ENCODE assay signal across 10 cellular contexts in the genomic region with DNA sequence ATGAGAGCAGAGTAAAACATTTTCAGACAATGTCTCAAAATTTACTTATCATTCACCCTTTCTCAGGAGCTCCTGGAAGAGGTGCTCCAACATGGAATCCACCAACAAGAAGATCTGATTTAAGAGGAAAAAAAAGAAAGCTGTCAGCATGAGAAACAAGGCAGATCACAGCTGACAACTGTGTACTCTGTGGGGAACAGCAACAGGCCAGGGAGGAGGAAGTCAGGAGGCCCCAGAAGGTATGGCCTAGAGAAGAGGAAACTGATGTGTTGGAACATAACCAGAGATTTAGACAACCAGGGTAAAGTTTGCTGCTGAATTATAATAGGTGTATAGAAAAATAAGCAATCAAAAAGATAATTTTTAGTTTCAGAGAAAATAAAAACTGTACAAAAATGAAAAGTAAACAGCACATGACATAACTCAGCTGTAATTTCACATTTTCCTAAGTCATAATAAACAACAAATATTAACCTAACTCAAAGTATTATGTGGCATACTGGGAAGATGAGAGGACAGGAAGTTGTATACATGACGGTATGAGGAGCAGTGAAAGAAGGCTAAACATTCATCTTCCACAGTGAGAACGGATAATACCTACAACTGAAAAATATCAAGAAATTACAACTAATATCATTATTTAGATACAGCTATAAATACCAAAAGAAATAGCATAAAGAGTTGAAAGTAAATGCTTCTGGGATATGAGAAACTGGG.
DNase-seq lines count a peak whose midpoint lies in the region; ATAC-seq, FAIRE-seq and TF ChIP-seq lines count a peak whose summit lies in the region.
"Had no signal": no experiment of that assay in that cellular context is flagged by ENCODE, and none has a peak within 500 bp of the region (broad histone marks: within the 10 kb centered on the region; RNA-seq: fewer than 3 reads in every experiment).

No MANE protein-coding gene starts in this region.

- peak overlapping the region; percentile 14 for H3K27ac Mint-ChIP-seq in activated CD4-positive, alpha-beta memory T cell treated with anti-CD3 and anti-CD28 coated beads for 36 hours
- no peak overlapping the region for H3K27ac Mint-ChIP-seq in activated CD4-positive, alpha-beta memory T cell treated with anti-CD3 and anti-CD28 coated beads, Interleukin-2, amount 10 ng/mL, durations not matched to agents 7 days and 5 days
- peak overlapping the region; percentile 28 for H3K27ac Mint-ChIP-seq in astrocyte (ENCODE audit: unreplicated experiment)

- no peak overlapping the region for H3K9ac ChIP-seq in astrocyte (ENCODE audit: low read length)

- no peaks in the 10 kb centered on the region for H3K27me3 Mint-ChIP-seq in activated CD4-positive, alpha-beta memory T cell treated with anti-CD3 and anti-CD28 coated beads for 36 hours
- H3K27me3 Mint-ChIP-seq in activated CD4-positive, alpha-beta memory T cell treated with anti-CD3 and anti-CD28 coated beads, Interleukin-2, amount 10 ng/mL, durations not matched to agents 7 days and 5 days: no peaks in the 10 kb centered on the region
- no peaks in the 10 kb centered on the region for H3K27me3 Mint-ChIP-seq in astrocyte (ENCODE audit: low read depth, unreplicated experiment)

- no peak for TF ChIP-seq CTCF in astrocyte (IDR thresholded peaks at IDR 0.05; ENCODE audit: insufficient read depth, low read depth, low read length)

- H3K4me3 ChIP-seq in astrocyte (ENCODE audit: insufficient read depth, low read depth, low read length): no peak overlapping the region
- no peak overlapping the region for H3K4me3 ChIP-seq in small intestine (ENCODE audit: low read depth in 1 of 2, low read length in 2 of 2)

- H3K27ac ChIP-seq in astrocyte (ENCODE audit: low read depth, low read length): no peak overlapping the region
- no peak overlapping the region for H3K27ac ChIP-seq in small intestine (ENCODE audit: low read depth in 1 of 2, low read length in 1 of 2)
- H3K27ac ChIP-seq: epithelial cell of prostate had no signal

- H3K9me3 ChIP-seq in astrocyte (ENCODE audit: insufficient read depth, low read depth, low read length) (no peaks in the 10 kb centered on the region), small intestine (ENCODE audit: control insufficient read depth, low read depth) (no peaks in the 10 kb centered on the region)

- no peak overlapping the region for H2AFZ ChIP-seq in astrocyte (ENCODE audit: low read depth, low read length)

- CTCF ChIA-PET in activated CD4-positive, alpha-beta memory T cell treated with anti-CD3 and anti-CD28 coated beads for 36 hours (lab: Charles Lee): interaction anchor here (0.7 kb wide), 1 partner anchor 1175 kb away, joined by 3 read pairs; no protein-coding TSS in a partner anchor
- CTCF ChIA-PET in activated CD4-positive, alpha-beta memory T cell treated with anti-CD3 and anti-CD28 coated beads, Interleukin-2, amount 10 ng/mL, durations not matched to agents 7 days and 5 days (lab: Charles Lee): interaction anchor here (0.7 to 1.0 kb wide), 2 partner anchors 11 to 17 kb away, joined by 3 read pairs; no protein-coding TSS in a partner anchor

- intact Hi-C loops in activated CD4-positive, alpha-beta memory T cell treated with anti-CD3 and anti-CD28 coated beads for 36 hours (cut with micrococcal nuclease): no loop called here

- 70 to 95% (median 74%) methylated on average over 2 of the region's 2 CpGs for WGBS in small intestine, 3 donors

- H4K20me1 ChIP-seq in astrocyte (ENCODE audit: insufficient read depth, low read length): no peaks in the 10 kb centered on the region

- H3K27me3 ChIP-seq in astrocyte (ENCODE audit: insufficient read depth, low read length) (no peaks in the 10 kb centered on the region), small intestine (ENCODE audit: control insufficient read depth in 2 of 2, insufficient read depth in 2 of 2, low read length in 2 of 2) (no peaks in the 10 kb centered on the region)

- no peak overlapping the region for H3K4me2 ChIP-seq in astrocyte (ENCODE audit: low read length)

- FAIRE-seq in astrocyte (lab: Jason Lieb, UNC) (no peak), small intestine (lab: Jason Lieb, UNC) (no peak)

- no peak overlapping the region for H3K4me3 Mint-ChIP-seq in activated CD4-positive, alpha-beta memory T cell treated with anti-CD3 and anti-CD28 coated beads for 36 hours
- H3K4me3 Mint-ChIP-seq in activated CD4-positive, alpha-beta memory T cell treated with anti-CD3 and anti-CD28 coated beads, Interleukin-2, amount 10 ng/mL, durations not matched to agents 7 days and 5 days: no peak overlapping the region
- H3K4me3 Mint-ChIP-seq in astrocyte (ENCODE audit: unreplicated experiment): peak overlapping the region; percentile 64

- ATAC-seq in esophagus mucosa: no peak
- ATAC-seq in SK-N-SH treated with all-trans-retinoic acid at 6 μM for 48 hours: no peak

- DNase-seq in activated CD4-positive, alpha-beta memory T cell treated with anti-CD3 and anti-CD28 coated beads for 36 hours: no peak
- no peak for DNase-seq in activated CD4-positive, alpha-beta memory T cell treated with anti-CD3 and anti-CD28 coated beads, Interleukin-2, amount 10 ng/mL, durations not matched to agents 7 days and 5 days
- DNase-seq in NOMO-1 (lab: John Stamatoyannopoulos, UW; ENCODE audit: unreplicated experiment in 2 of 2) (peak; percentile 57 to 82), astrocyte (ENCODE audit: low read depth) (no peak), small intestine (peak; percentile 8), DMS79 treated with DMSO at 0.1 percent for 48 hours (lab: John Stamatoyannopoulos, UW) (no peak)
- DNase-seq: ACHN had no signal

- H3K36me3 ChIP-seq in astrocyte (ENCODE audit: insufficient read depth, low read length) (peaks cover 6% of the 10 kb centered on the region), small intestine (ENCODE audit: control insufficient read depth in 2 of 2, insufficient read depth in 2 of 2, low read length in 2 of 2) (peaks cover 2 to 7% of the 10 kb centered on the region in 2 donors)

- H3K4me1 Mint-ChIP-seq in activated CD4-positive, alpha-beta memory T cell treated with anti-CD3 and anti-CD28 coated beads for 36 hours (ENCODE audit: low read depth): peaks cover 16% of the 10 kb centered on the region
- peaks cover 9% of the 10 kb centered on the region for H3K4me1 Mint-ChIP-seq in activated CD4-positive, alpha-beta memory T cell treated with anti-CD3 and anti-CD28 coated beads, Interleukin-2, amount 10 ng/mL, durations not matched to agents 7 days and 5 days
- peaks cover 46% of the 10 kb centered on the region for H3K4me1 Mint-ChIP-seq in astrocyte (ENCODE audit: low read depth, unreplicated experiment)

- POLR2A ChIA-PET in activated CD4-positive, alpha-beta memory T cell treated with anti-CD3 and anti-CD28 coated beads for 36 hours (lab: Charles Lee): no interaction called here
- POLR2A ChIA-PET in activated CD4-positive, alpha-beta memory T cell treated with anti-CD3 and anti-CD28 coated beads, Interleukin-2, amount 10 ng/mL, durations not matched to agents 7 days and 5 days (lab: Charles Lee): no interaction called here

- H3K79me2 ChIP-seq in astrocyte (ENCODE audit: insufficient read depth, low read length): no peaks in the 10 kb centered on the region

- no peaks in the 10 kb centered on the region for H3K9me3 Mint-ChIP-seq in activated CD4-positive, alpha-beta memory T cell treated with anti-CD3 and anti-CD28 coated beads for 36 hours
- H3K9me3 Mint-ChIP-seq in activated CD4-positive, alpha-beta memory T cell treated with anti-CD3 and anti-CD28 coated beads, Interleukin-2, amount 10 ng/mL, durations not matched to agents 7 days and 5 days: no peaks in the 10 kb centered on the region
- no peaks in the 10 kb centered on the region for H3K9me3 Mint-ChIP-seq in astrocyte (ENCODE audit: unreplicated experiment)

- H3K4me1 ChIP-seq in astrocyte (ENCODE audit: insufficient read depth, low read length) (peaks cover 22% of the 10 kb centered on the region), small intestine (ENCODE audit: control insufficient read depth in 2 of 2, insufficient read depth in 1 of 2, low read depth in 1 of 2, low read length in 1 of 2) (peaks cover 3% of the 10 kb centered on the region in 2 donors)

- peaks cover 27% of the 10 kb centered on the region for H3K36me3 Mint-ChIP-seq in activated CD4-positive, alpha-beta memory T cell treated with anti-CD3 and anti-CD28 coated beads for 36 hours
- peaks cover 11% of the 10 kb centered on the region for H3K36me3 Mint-ChIP-seq in activated CD4-positive, alpha-beta memory T cell treated with anti-CD3 and anti-CD28 coated beads, Interleukin-2, amount 10 ng/mL, durations not matched to agents 7 days and 5 days (ENCODE audit: low read depth)
- no peaks in the 10 kb centered on the region for H3K36me3 Mint-ChIP-seq in astrocyte (ENCODE audit: low read depth, unreplicated experiment)

TF ChIP-seq in SK-N-SH treated with all-trans-retinoic acid at 6 μM for 48 hours, 23 proteins besides CTCF, POLR2A, EP300 and RAD21 (continues in another document):
- TF ChIP-seq, protein P1, sequence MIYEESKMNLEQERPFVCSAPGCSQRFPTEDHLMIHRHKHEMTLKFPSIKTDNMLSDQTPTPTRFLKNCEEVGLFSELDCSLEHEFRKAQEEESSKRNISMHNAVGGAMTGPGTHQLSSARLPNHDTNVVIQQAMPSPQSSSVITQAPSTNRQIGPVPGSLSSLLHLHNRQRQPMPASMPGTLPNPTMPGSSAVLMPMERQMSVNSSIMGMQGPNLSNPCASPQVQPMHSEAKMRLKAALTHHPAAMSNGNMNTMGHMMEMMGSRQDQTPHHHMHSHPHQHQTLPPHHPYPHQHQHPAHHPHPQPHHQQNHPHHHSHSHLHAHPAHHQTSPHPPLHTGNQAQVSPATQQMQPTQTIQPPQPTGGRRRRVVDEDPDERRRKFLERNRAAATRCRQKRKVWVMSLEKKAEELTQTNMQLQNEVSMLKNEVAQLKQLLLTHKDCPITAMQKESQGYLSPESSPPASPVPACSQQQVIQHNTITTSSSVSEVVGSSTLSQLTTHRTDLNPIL (CRISPR knock-in tag; IDR thresholded peaks at IDR 0.05; ENCODE audit: low read depth): no peak
- no peak for TF ChIP-seq ZFP3 (CRISPR knock-in tag; IDR thresholded peaks at IDR 0.05)
- TF ChIP-seq ARNTL (CRISPR knock-in tag; IDR thresholded peaks at IDR 0.05; ENCODE audit: borderline replicate concordance, low read depth): no peak
- no peak for TF ChIP-seq RARB (CRISPR knock-in tag; IDR thresholded peaks at IDR 0.05)

Comparison
In these comparisons a context has a peak if more than half of its experiments do, and no peak if none do; other contexts are left out.
1. DNase-seq: peak in NOMO-1 (2 of 2) and small intestine (single experiment); none in activated CD4-positive, alpha-beta memory T cell treated with anti-CD3 and anti-CD28 coated beads for 36 hours (single experiment), activated CD4-positive, alpha-beta memory T cell treated with anti-CD3 and anti-CD28 coated beads, Interleukin-2, amount 10 ng/mL, durations not matched to agents 7 days and 5 days (single experiment), astrocyte (single experiment) and DMS79 treated with DMSO at 0.1 percent for 48 hours (single experiment).